Comparison of ENCODE assay signal across 15 cellular contexts in genomic region chr10:69486922-69487730, GRCh38. TPM values are rescaled to one million over a fixed set of nuclear protein-coding genes. Genes with fewer than 3 reads are reported as not detected.
DNase-seq lines count a peak whose midpoint lies in the region; ATAC-seq and TF ChIP-seq lines count a peak whose summit lies in the region.
"Had no signal": no experiment of that assay in that cellular context is flagged by ENCODE, and none has a peak within 500 bp of the region (broad histone marks: within the 10 kb centered on the region; RNA-seq: fewer than 3 reads in every experiment).

No MANE protein-coding gene starts in this region.

- H3K27me3 ChIP-seq in left lung (no peaks in the 10 kb centered on the region), right lobe of liver (no peaks in the 10 kb centered on the region)
- H3K27me3 ChIP-seq: ovary had no signal

- intact Hi-C loops in left lung (cut with DNase I) (no loop called here), right lobe of liver (cut with DNase I) (no loop called here)

- H3K36me3 ChIP-seq in left lung (peaks cover 0 to 8% of the 10 kb centered on the region in 2 donors), right lobe of liver (no peaks in the 10 kb centered on the region)
- H3K36me3 ChIP-seq: ovary had no signal

- no peak for TF ChIP-seq CTCF in left lung (IDR thresholded peaks at IDR 0.05)
- TF ChIP-seq CTCF in right lobe of liver (IDR thresholded peaks at IDR 0.05) = no peak

- DNase-seq in LHCN-M2 (ENCODE audit: low read depth) (peak; percentile 37), cerebellar cortex (ENCODE audit: low spot score) (peak; percentile 47), left lung (no peak), substantia nigra (lab: John Stamatoyannopoulos, UW) (peak in 2 of 49 donors; percentile 32 to 58), DMS114 treated with DMSO at 0.1 percent for 48 hours (lab: John Stamatoyannopoulos, UW; ENCODE audit: unreplicated experiment) (no peak), right lobe of liver (no peak)
- no peak for DNase-seq in activated CD4-positive, alpha-beta T cell treated with anti-CD3 and anti-CD28 coated beads for 48 hours
- DNase-seq: activated CD4-positive, CD25-positive, alpha-beta regulatory T cell treated with anti-CD3 and anti-CD28 coated beads, Interleukin-2, amount 50 U/mL, for 72 hours; NCI-H1417 treated with DMSO at 0.1 percent for 48 hours; NCI-H526; ovary; stimulated activated CD4-positive, alpha-beta T cell treated with anti-CD3 and anti-CD28 coated beads, Interleukin-1b, Interleukin-23, amount 100 ng/mL, for 48 hours; stimulated activated CD8-positive, alpha-beta memory T cell treated with anti-CD3 and anti-CD28 coated beads, Interleukin-4, amount 100 ng/mL, for 48 hours had no signal

- ATAC-seq in left lung (peak; percentile 15), right lobe of liver (no peak)
- ATAC-seq: Panc1 had no signal

- 63% methylated on average over 5 of the region's 9 CpGs for WGBS in right lobe of liver (ENCODE audit: insufficient coverage, low coverage, low lambda C conversion rate, missing lambda C conversion rate)

- no peak for TF ChIP-seq POLR2A in right lobe of liver (IDR thresholded peaks at IDR 0.05)

- H3K4me3 ChIP-seq in left lung = no peak overlapping the region
- H3K4me3 ChIP-seq in right lobe of liver = no peak overlapping the region
- H3K4me3 ChIP-seq: ovary had no signal

- peaks cover 0 to 26% of the 10 kb centered on the region in 2 donors for H3K9me3 ChIP-seq in left lung
- H3K9me3 ChIP-seq in right lobe of liver = no peaks in the 10 kb centered on the region
- H3K9me3 ChIP-seq: ovary had no signal

- peaks cover 0 to 6% of the 10 kb centered on the region in 2 donors for H3K4me1 ChIP-seq in left lung
- H3K4me1 ChIP-seq in right lobe of liver = no peaks in the 10 kb centered on the region

- no peak overlapping the region for H3K27ac ChIP-seq in left lung
- H3K27ac ChIP-seq in substantia nigra (ENCODE audit: low read depth, low read length, poor library complexity, severe bottlenecking) = peak overlapping the region; percentile 76
- H3K27ac ChIP-seq in right lobe of liver = no peak overlapping the region
- H3K27ac ChIP-seq: C4-2B, ovary had no signal

RNA-seq across cellular contexts. Expression of gene TSPAN15, which starts 35.9 kb away (rescaled TPM):
- 1.5 and 2.0 TPM in 2 replicates for total RNA-seq in LHCN-M2 (2014; rRNA removed)
- polyA plus RNA-seq in LHCN-M2 (2012) = 2.4 TPM
- total RNA-seq in left lung = 10 to 100 TPM; 52.4 to 67.9 TPM
- 1 to 10 TPM; 2.3 to 8.3 (median 3.3) TPM for total RNA-seq in right lobe of liver

Comparison
In these comparisons a context has a peak if more than half of its experiments do, and no peak if none do; other contexts are left out.
1. DNase-seq: peak in LHCN-M2 (single experiment) and cerebellar cortex (single experiment); none in left lung (0 of 2), DMS114 treated with DMSO at 0.1 percent for 48 hours (single experiment), activated CD4-positive, alpha-beta T cell treated with anti-CD3 and anti-CD28 coated beads for 48 hours (single experiment) and right lobe of liver (0 of 3).
2. RNA of gene TSPAN15, which starts 35.9 kb away (total RNA-seq): 52.4 to 67.9 TPM in left lung; 2.3 to 8.3 TPM in right lobe of liver and 1.5 to 2.0 TPM in LHCN-M2; every median in the first group is over 4 times any median in the second.